In the genomic region with DNA sequence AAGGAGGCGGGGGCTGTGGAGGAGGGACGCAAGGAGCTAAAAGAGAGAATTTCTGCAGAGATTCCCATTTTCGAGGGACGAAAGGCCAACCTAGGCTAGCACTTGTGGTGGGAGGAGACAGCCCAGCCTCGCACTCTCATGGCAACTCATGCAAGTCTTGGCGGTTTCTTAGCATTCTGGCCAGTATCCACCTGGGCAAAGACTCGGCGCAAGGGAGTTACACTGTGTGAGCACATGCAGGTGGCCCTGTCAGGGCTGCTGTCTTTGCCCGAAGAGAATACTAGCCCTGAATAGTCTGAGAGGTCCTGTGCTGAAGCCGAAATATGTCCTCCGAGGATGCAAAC, we compare ENCODE assay signal across 10 cellular contexts. TPM values are rescaled to one million over a fixed set of nuclear protein-coding genes. Genes with fewer than 3 reads are reported as not detected.
DNase-seq lines count a peak whose midpoint lies in the region; ATAC-seq and TF ChIP-seq lines count a peak whose summit lies in the region.
"Had no signal": no experiment of that assay in that cellular context is flagged by ENCODE, and none has a peak within 500 bp of the region (broad histone marks: within the 10 kb centered on the region; RNA-seq: fewer than 3 reads in every experiment).

No MANE protein-coding gene starts in this region.

- TF ChIP-seq CTCF in GM12875 (IDR thresholded peaks at IDR 0.05; ENCODE audit: borderline replicate concordance, insufficient read depth, low read depth, low read length) = no peak
- TF ChIP-seq CTCF in foreskin keratinocyte (conservative IDR thresholded peaks at IDR 0.05) = no peak
- no peak for TF ChIP-seq CTCF in prostate gland (IDR thresholded peaks at IDR 0.05)

- WGBS in prostate gland = 19% methylated on average over 9 of the region's 11 CpGs

- H3K27me3 ChIP-seq in NT2/D1 (ENCODE audit: insufficient read depth, insufficient read length) (peaks cover 25% of the 10 kb centered on the region), foreskin keratinocyte (peaks cover 14% of the 10 kb centered on the region), prostate gland (replicated peaks; ENCODE audit: insufficient read depth) (no peaks in the 10 kb centered on the region)

- TF ChIP-seq POLR2A in prostate gland (IDR thresholded peaks at IDR 0.05) = no peak

- peak; percentile 15 for ATAC-seq in foreskin keratinocyte
- no peak for ATAC-seq in GM18520 (IDR thresholded peaks at IDR 0.05; ENCODE audit: unreplicated experiment)

- no peak overlapping the region for H3K9ac ChIP-seq in NT2/D1 (ENCODE audit: insufficient read length, low read depth)

- no peaks in the 10 kb centered on the region for H3K9me3 ChIP-seq in NT2/D1 (ENCODE audit: insufficient read depth, low read length)
- H3K9me3 ChIP-seq in prostate gland = no peaks in the 10 kb centered on the region

- intact Hi-C loops in prostate gland (cut with DNase I) = no loop called here

- H3K27ac ChIP-seq in foreskin keratinocyte (no peak overlapping the region), prostate gland (no peak overlapping the region)

- DNase-seq in NT2/D1 (ENCODE audit: low read depth, low spot score) (no peak), foreskin keratinocyte (no peak), prostate gland (ENCODE audit: low spot score) (no peak), RPMI8226 (no peak), DMS114 treated with DMSO at 0.1 percent for 48 hours (lab: John Stamatoyannopoulos, UW; ENCODE audit: unreplicated experiment) (no peak)
- no peak for DNase-seq in central memory CD4-positive, alpha-beta T cell
- DNase-seq: activated CD4-positive, alpha-beta T cell treated with anti-CD3 and anti-CD28 coated beads for 4 hours; stimulated activated naive B cell treated with anti-CD40 and anti-IgM and Interleukin-4, amounts not matched to agents 10 μg/mL and 1 μg/mL and 100 μg/mL, for 72 hours had no signal

- H3K4me1 ChIP-seq in NT2/D1 (ENCODE audit: insufficient read depth, insufficient read length) (no peaks in the 10 kb centered on the region), foreskin keratinocyte (no peaks in the 10 kb centered on the region), prostate gland (replicated peaks) (no peaks in the 10 kb centered on the region)

- H3K4me3 ChIP-seq in GM12875 (ENCODE audit: low read depth, low read length) (peak overlapping the region; percentile 29), NT2/D1 (ENCODE audit: insufficient read length, low read depth) (peak overlapping the region; percentile 39), prostate gland (peak overlapping the region; percentile 21 to 31)

- H3K36me3 ChIP-seq in NT2/D1 (ENCODE audit: insufficient read depth, insufficient read length, low read length) (no peaks in the 10 kb centered on the region), prostate gland (no peaks in the 10 kb centered on the region)

RNA-seq across cellular contexts. Expression of a gene that starts 15.5 kb away (rescaled TPM):
- 0.21 and 0.31 TPM in 2 replicates for total RNA-seq in foreskin keratinocyte
- polyA plus RNA-seq in foreskin keratinocyte = 0.07 and 0.12 TPM in 2 replicates
- 10 to 100 TPM in 1 of 2 donors, under 1 TPM in 1; 0.32 to 27.9 TPM for total RNA-seq in prostate gland
